Comparison of ENCODE assay signal across 1 cellular context in genomic region chr1:92315766-92316413, GRCh38.
TF ChIP-seq lines count a peak whose summit lies in the region.

No MANE protein-coding gene starts in this region.

TF ChIP-seq in K562, 482 proteins besides CTCF, POLR2A, EP300 and RAD21 (continued from another document):
- TF ChIP-seq, protein P1, sequence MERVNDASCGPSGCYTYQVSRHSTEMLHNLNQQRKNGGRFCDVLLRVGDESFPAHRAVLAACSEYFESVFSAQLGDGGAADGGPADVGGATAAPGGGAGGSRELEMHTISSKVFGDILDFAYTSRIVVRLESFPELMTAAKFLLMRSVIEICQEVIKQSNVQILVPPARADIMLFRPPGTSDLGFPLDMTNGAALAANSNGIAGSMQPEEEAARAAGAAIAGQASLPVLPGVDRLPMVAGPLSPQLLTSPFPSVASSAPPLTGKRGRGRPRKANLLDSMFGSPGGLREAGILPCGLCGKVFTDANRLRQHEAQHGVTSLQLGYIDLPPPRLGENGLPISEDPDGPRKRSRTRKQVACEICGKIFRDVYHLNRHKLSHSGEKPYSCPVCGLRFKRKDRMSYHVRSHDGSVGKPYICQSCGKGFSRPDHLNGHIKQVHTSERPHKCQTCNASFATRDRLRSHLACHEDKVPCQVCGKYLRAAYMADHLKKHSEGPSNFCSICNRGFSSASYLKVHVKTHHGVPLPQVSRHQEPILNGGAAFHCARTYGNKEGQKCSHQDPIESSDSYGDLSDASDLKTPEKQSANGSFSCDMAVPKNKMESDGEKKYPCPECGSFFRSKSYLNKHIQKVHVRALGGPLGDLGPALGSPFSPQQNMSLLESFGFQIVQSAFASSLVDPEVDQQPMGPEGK (CRISPR knock-in tag; IDR thresholded peaks at IDR 0.05; ENCODE audit: borderline replicate concordance): no peak
- TF ChIP-seq MAFF (IDR thresholded peaks at IDR 0.05; ENCODE audit: low read length): peak; percentile 71
- TF ChIP-seq MAFK (IDR thresholded peaks at IDR 0.05; ENCODE audit: low read length): peak; percentile 60; the same call in 1 of the 2 replicates
- TF ChIP-seq E2F8 (IDR thresholded peaks at IDR 0.05; ENCODE audit: low read depth, partially characterized antibody): no peak
- TF ChIP-seq C11orf30 (IDR thresholded peaks at IDR 0.05; ENCODE audit: low read depth): peak; percentile 81
- TF ChIP-seq HMGN3 (IDR thresholded peaks at IDR 0.05; ENCODE audit: borderline replicate concordance, extremely low read depth, insufficient read length, low read depth, low read length): no peak
